1 cellular context compared by ENCODE assay signal in the genomic region with DNA sequence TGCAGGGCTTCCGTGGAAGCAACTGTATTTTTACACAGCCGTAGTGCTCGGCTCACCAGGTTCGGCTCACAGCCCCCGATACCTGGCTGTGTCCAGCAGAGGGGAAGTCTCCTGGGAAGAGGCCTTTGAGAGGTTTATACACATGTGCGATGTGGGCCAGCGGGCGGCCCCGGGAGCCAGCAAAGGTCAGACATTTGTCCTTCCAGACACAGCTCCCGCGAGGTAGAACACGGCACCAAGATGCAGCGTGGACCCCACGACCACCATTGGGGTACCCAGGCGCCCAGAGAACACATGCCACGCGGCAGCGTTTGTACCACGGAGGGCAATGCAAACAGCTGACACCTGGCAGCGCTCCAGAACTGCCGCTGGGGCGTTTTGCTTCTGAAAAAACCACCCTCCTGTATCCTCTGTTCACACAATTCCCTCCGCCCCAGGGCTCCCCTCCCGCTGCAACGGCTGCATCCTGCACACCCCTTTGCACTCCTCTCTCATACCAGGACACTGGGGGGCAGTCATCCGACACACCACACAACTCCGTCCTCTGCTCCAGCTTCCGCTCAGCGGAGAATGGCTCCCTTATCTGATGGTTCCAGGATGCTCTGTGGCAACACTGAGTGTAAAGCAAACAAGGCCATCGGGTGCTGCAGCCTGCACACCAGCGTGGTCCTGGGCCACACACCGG.
TF ChIP-seq lines count a peak whose summit lies in the region.

No MANE protein-coding gene starts in this region.

TF ChIP-seq in A549, 52 proteins besides CTCF, POLR2A, EP300 and RAD21 (continued from another document):
- TF ChIP-seq TFCP2L1 (CRISPR knock-in tag; IDR thresholded peaks at IDR 0.05) (no peak), MAZ (IDR thresholded peaks at IDR 0.05; ENCODE audit: borderline replicate concordance, low read depth, low read length) (no peak), USF2 (IDR thresholded peaks at IDR 0.05) (no peak), CBX8 (IDR thresholded peaks at IDR 0.05) (no peak), PHF8 (IDR thresholded peaks at IDR 0.05; ENCODE audit: borderline replicate concordance, low read depth) (no peak), JUNB (IDR thresholded peaks at IDR 0.05) (peak; percentile 11; the same call in 1 of the 2 replicates), RFX5 (IDR thresholded peaks at IDR 0.05) (no peak), MAX (IDR thresholded peaks at IDR 0.05) (peak; percentile 71), SMC3 (IDR thresholded peaks at IDR 0.05) (peak; percentile 95), FOXS1 (CRISPR knock-in tag; IDR thresholded peaks at IDR 0.05) (no peak), HEYL (CRISPR knock-in tag; IDR thresholded peaks at IDR 0.05) (no peak), ZNF302 (CRISPR knock-in tag; IDR thresholded peaks at IDR 0.05) (no peak), GATA3 (IDR thresholded peaks at IDR 0.05; ENCODE audit: borderline replicate concordance) (peak; percentile 91), E2F6 (IDR thresholded peaks at IDR 0.05; ENCODE audit: borderline replicate concordance, low read depth) (no peak), HOXB5 (CRISPR knock-in tag; IDR thresholded peaks at IDR 0.05) (no peak), EHF (CRISPR knock-in tag; IDR thresholded peaks at IDR 0.05) (no peak), CHD2 (IDR thresholded peaks at IDR 0.05; ENCODE audit: low read length, partially characterized antibody) (no peak), RNF2 (IDR thresholded peaks at IDR 0.05; ENCODE audit: borderline replicate concordance, low read depth) (no peak), KDM5A (IDR thresholded peaks at IDR 0.05) (no peak), BHLHE40 (IDR thresholded peaks at IDR 0.05; ENCODE audit: low read depth, low read length) (no peak), ZC3H11A (IDR thresholded peaks at IDR 0.05) (no peak), NR3C1 (IDR thresholded peaks at IDR 0.05) (no peak), CBX2 (IDR thresholded peaks at IDR 0.05; ENCODE audit: borderline replicate concordance, low read depth) (no peak), HMGXB4 (CRISPR knock-in tag; IDR thresholded peaks at IDR 0.05; ENCODE audit: borderline replicate concordance) (no peak), ZSCAN20 (CRISPR knock-in tag; IDR thresholded peaks at IDR 0.05) (no peak)
